In genomic region chr2:152861349-152861942, GRCh38 we compare ENCODE assay signal across 1 cellular context.
A peak's percentile ranks its signal among the peaks of the same experiment; 100 is the strongest.
TF ChIP-seq lines count a peak whose summit lies in the region.

No MANE protein-coding gene starts in this region.

TF ChIP-seq in K562, 482 proteins besides CTCF, POLR2A, EP300 and RAD21 (continued from another document):
- TF ChIP-seq, protein P1, sequence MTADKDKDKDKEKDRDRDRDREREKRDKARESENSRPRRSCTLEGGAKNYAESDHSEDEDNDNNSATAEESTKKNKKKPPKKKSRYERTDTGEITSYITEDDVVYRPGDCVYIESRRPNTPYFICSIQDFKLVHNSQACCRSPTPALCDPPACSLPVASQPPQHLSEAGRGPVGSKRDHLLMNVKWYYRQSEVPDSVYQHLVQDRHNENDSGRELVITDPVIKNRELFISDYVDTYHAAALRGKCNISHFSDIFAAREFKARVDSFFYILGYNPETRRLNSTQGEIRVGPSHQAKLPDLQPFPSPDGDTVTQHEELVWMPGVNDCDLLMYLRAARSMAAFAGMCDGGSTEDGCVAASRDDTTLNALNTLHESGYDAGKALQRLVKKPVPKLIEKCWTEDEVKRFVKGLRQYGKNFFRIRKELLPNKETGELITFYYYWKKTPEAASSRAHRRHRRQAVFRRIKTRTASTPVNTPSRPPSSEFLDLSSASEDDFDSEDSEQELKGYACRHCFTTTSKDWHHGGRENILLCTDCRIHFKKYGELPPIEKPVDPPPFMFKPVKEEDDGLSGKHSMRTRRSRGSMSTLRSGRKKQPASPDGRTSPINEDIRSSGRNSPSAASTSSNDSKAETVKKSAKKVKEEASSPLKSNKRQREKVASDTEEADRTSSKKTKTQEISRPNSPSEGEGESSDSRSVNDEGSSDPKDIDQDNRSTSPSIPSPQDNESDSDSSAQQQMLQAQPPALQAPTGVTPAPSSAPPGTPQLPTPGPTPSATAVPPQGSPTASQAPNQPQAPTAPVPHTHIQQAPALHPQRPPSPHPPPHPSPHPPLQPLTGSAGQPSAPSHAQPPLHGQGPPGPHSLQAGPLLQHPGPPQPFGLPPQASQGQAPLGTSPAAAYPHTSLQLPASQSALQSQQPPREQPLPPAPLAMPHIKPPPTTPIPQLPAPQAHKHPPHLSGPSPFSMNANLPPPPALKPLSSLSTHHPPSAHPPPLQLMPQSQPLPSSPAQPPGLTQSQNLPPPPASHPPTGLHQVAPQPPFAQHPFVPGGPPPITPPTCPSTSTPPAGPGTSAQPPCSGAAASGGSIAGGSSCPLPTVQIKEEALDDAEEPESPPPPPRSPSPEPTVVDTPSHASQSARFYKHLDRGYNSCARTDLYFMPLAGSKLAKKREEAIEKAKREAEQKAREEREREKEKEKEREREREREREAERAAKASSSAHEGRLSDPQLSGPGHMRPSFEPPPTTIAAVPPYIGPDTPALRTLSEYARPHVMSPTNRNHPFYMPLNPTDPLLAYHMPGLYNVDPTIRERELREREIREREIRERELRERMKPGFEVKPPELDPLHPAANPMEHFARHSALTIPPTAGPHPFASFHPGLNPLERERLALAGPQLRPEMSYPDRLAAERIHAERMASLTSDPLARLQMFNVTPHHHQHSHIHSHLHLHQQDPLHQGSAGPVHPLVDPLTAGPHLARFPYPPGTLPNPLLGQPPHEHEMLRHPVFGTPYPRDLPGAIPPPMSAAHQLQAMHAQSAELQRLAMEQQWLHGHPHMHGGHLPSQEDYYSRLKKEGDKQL (CRISPR knock-in tag; IDR thresholded peaks at IDR 0.05; ENCODE audit: borderline replicate concordance), result no peak
- TF ChIP-seq GTF2B (IDR thresholded peaks at IDR 0.05; ENCODE audit: extremely low read depth, insufficient read length), result no peak
- no peak for TF ChIP-seq ZNF609 (CRISPR knock-in tag; IDR thresholded peaks at IDR 0.05; ENCODE audit: borderline replicate concordance)
- TF ChIP-seq PURB (CRISPR knock-in tag; IDR thresholded peaks at IDR 0.05; ENCODE audit: low read depth), result no peak
- TF ChIP-seq, protein P2, sequence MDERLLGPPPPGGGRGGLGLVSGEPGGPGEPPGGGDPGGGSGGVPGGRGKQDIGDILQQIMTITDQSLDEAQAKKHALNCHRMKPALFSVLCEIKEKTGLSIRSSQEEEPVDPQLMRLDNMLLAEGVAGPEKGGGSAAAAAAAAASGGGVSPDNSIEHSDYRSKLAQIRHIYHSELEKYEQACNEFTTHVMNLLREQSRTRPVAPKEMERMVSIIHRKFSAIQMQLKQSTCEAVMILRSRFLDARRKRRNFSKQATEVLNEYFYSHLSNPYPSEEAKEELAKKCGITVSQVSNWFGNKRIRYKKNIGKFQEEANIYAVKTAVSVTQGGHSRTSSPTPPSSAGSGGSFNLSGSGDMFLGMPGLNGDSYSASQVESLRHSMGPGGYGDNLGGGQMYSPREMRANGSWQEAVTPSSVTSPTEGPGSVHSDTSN (CRISPR knock-in tag; IDR thresholded peaks at IDR 0.05; ENCODE audit: low read depth), result no peak
- TF ChIP-seq, protein P2 (tag; conservative IDR thresholded peaks at IDR 0.05; ENCODE audit: low read depth), result no peak
- no peak for TF ChIP-seq NELFE (IDR thresholded peaks at IDR 0.05; ENCODE audit: insufficient read depth, insufficient read length)
- TF ChIP-seq SOX6 (IDR thresholded peaks at IDR 0.05), result no peak
- TF ChIP-seq L3MBTL2 (IDR thresholded peaks at IDR 0.05), result no peak
- TF ChIP-seq ETV6 (IDR thresholded peaks at IDR 0.05; ENCODE audit: borderline replicate concordance in 1 of 2, low read depth in 2 of 2, low read length in 1 of 2), result no peak
- TF ChIP-seq ETV6 (CRISPR knock-in tag; IDR thresholded peaks at IDR 0.05; ENCODE audit: borderline replicate concordance), result no peak
- no peak for TF ChIP-seq ZNF165 (CRISPR knock-in tag; IDR thresholded peaks at IDR 0.05; ENCODE audit: borderline replicate concordance)
- peak; percentile 47 for TF ChIP-seq SMC3 (conservative IDR thresholded peaks at IDR 0.05; ENCODE audit: insufficient read depth, low read depth, low read length)
- TF ChIP-seq SMAD3 (CRISPR knock-in tag; conservative IDR thresholded peaks at IDR 0.05), result no peak
- TF ChIP-seq PHF8 (IDR thresholded peaks at IDR 0.05; ENCODE audit: borderline replicate concordance, low read length), result no peak
- TF ChIP-seq RHOXF2B (CRISPR knock-in tag; conservative IDR thresholded peaks at IDR 0.05), result no peak
- no peak for TF ChIP-seq ELF2 (CRISPR knock-in tag; IDR thresholded peaks at IDR 0.05)
- TF ChIP-seq HDAC6 (IDR thresholded peaks at IDR 0.05; ENCODE audit: low read depth, low read length), result no peak
- 0 out of 2 replicates have a peak, but pooled peaks have one; percentile 21 for TF ChIP-seq CBX1 (IDR thresholded peaks at IDR 0.05; ENCODE audit: low read depth)
- TF ChIP-seq POU5F1 (IDR thresholded peaks at IDR 0.05; ENCODE audit: borderline replicate concordance, low read depth, low read length, partially characterized antibody), result no peak
- 0 out of 3 replicates have a peak, but pooled peaks of 1 of the 2 experiments have one; percentile 35 for TF ChIP-seq CBX3 (IDR thresholded peaks at IDR 0.05; ENCODE audit: borderline replicate concordance in 1 of 2, low read length in 2 of 2)
- TF ChIP-seq FUS (optimal IDR thresholded peaks at IDR 0.05; ENCODE audit: low read depth, low read length), result no peak
- no peak for TF ChIP-seq ZNF354B (CRISPR knock-in tag; IDR thresholded peaks at IDR 0.05)
- TF ChIP-seq ZNF707 (CRISPR knock-in tag; conservative IDR thresholded peaks at IDR 0.05), result no peak
- TF ChIP-seq, protein P3, sequence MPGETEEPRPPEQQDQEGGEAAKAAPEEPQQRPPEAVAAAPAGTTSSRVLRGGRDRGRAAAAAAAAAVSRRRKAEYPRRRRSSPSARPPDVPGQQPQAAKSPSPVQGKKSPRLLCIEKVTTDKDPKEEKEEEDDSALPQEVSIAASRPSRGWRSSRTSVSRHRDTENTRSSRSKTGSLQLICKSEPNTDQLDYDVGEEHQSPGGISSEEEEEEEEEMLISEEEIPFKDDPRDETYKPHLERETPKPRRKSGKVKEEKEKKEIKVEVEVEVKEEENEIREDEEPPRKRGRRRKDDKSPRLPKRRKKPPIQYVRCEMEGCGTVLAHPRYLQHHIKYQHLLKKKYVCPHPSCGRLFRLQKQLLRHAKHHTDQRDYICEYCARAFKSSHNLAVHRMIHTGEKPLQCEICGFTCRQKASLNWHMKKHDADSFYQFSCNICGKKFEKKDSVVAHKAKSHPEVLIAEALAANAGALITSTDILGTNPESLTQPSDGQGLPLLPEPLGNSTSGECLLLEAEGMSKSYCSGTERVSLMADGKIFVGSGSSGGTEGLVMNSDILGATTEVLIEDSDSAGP (CRISPR knock-in tag; IDR thresholded peaks at IDR 0.05), result no peak
- no peak for TF ChIP-seq TFAM (CRISPR knock-in tag; conservative IDR thresholded peaks at IDR 0.05)
- TF ChIP-seq CAMTA2 (CRISPR knock-in tag; conservative IDR thresholded peaks at IDR 0.05), result no peak
- TF ChIP-seq GABPB1 (CRISPR knock-in tag; IDR thresholded peaks at IDR 0.05), result no peak
- TF ChIP-seq CBX5 (IDR thresholded peaks at IDR 0.05; ENCODE audit: borderline replicate concordance, low read depth), result peak; percentile 84
